In the genomic region with DNA sequence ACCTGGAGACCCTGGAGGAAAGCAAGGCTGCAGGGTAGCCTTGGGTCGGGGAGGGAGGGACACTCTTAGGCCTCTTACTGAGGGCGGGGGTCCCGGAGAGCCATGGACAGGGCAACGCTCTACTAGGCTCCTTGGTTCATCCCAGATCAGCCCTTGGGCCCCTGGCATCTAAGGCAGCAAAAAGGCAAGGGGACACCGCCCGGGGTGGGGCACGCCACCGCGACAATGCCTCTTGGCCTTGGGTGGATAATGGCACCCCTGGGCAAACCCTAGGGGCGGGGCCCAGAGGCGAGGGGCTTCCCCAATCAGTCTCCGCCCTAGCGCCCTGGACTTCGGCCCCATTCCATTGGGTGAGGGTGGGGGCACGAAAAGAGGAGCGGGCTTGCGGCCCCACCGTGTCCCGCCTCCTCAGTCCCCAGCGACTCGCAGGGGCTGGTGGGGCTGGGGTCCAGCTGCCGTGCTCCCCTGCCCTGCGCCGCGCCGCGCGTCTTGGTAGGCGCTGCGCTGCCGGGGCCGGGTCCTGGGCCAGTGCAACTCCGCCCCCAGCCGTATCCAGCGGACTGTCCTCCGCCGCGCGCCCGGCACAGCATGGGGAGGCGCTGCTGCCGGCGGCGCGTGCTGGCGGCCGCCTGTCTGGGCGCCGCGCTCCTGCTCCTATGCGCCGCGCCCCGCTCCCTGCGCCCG, we compare ENCODE assay signal across 8 cellular contexts. TPM values are rescaled to one million over a fixed set of nuclear protein-coding genes. Genes with fewer than 3 reads are reported as not detected.
DNase-seq lines count a peak whose midpoint lies in the region; ATAC-seq, FAIRE-seq and TF ChIP-seq lines count a peak whose summit lies in the region.

A gene with protein sequence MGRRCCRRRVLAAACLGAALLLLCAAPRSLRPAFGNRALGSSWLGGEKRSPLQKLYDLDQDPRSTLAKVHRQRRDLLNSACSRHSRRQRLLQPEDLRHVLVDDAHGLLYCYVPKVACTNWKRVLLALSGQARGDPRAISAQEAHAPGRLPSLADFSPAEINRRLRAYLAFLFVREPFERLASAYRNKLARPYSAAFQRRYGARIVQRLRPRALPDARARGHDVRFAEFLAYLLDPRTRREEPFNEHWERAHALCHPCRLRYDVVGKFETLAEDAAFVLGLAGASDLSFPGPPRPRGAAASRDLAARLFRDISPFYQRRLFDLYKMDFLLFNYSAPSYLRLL (plus strand): TSS at position 411 of the 684 bp plus-strand sequence. CDS start 178 bp downstream, at position 589.

- TF ChIP-seq POLR2A in GM12891 (IDR thresholded peaks at IDR 0.05; ENCODE audit: low read depth, low read length), result no peak

- POLR2A ChIA-PET in CD8-positive, alpha-beta T cell (lab: Charles Lee), result no interaction called here

- H3K36me3 ChIP-seq in adipocyte (ENCODE audit: control insufficient read depth, insufficient read depth, low read length, severe bottlenecking) (no peaks in the 10 kb centered on the region), iPS-18a (ENCODE audit: control insufficient read depth, low read depth, low read length) (no peaks in the 10 kb centered on the region), skeletal muscle tissue (ENCODE audit: control insufficient read depth in 3 of 3, insufficient read depth in 3 of 3, low read length in 3 of 3) (no peaks in the 10 kb centered on the region)
- no peaks in the 10 kb centered on the region for H3K36me3 ChIP-seq in CD8-positive, alpha-beta T cell (ENCODE audit: insufficient read depth, low read length)

- CTCF ChIA-PET in CD8-positive, alpha-beta T cell (lab: Charles Lee), result interaction anchor here (1.4 to 2.7 kb wide), 4 partner anchors 12 to 1023 kb away, joined by 4 to 47 read pairs (median 13); no protein-coding TSS in a partner anchor

- no peaks in the 10 kb centered on the region for H3K9me3 ChIP-seq in adipocyte (ENCODE audit: control insufficient read depth, low read length)
- H3K9me3 ChIP-seq in iPS-18a (ENCODE audit: control insufficient read depth, low read depth, low read length), result no peaks in the 10 kb centered on the region
- H3K9me3 ChIP-seq in skeletal muscle tissue (ENCODE audit: control insufficient read depth in 3 of 3, low read length in 3 of 3), result no peaks in the 10 kb centered on the region
- H3K9me3 ChIP-seq in CD8-positive, alpha-beta T cell (ENCODE audit: low read length), result no peaks in the 10 kb centered on the region

- no peak for ATAC-seq in CD8-positive, alpha-beta T cell
- ATAC-seq in GM21786 (IDR thresholded peaks at IDR 0.05; ENCODE audit: unreplicated experiment), result no peak

- peaks cover 0 to 4% (median 1%) of the 10 kb centered on the region in 7 donors for H3K9me3 Mint-ChIP-seq in CD14-positive monocyte
- no peaks in the 10 kb centered on the region for H3K9me3 Mint-ChIP-seq in CD8-positive, alpha-beta T cell

- intact Hi-C loops in CD14-positive monocyte (cut with micrococcal nuclease), result loop anchor here (10.0 kb wide), 1 partner anchor 931 kb away; no protein-coding TSS in a partner anchor
- intact Hi-C loops in CD8-positive, alpha-beta T cell (cut with DNase I, micrococcal nuclease), result loop anchor here (2.0 to 5.0 kb wide), 2 partner anchors 459 to 933 kb away; a partner anchor contains a TSS

- H3K9ac ChIP-seq in adipocyte (ENCODE audit: low read length), result no peak within 1 kb of the TSS
- peak within 1 kb of the TSS; percentile 22 for H3K9ac ChIP-seq in iPS-18a (ENCODE audit: low read length)
- H3K9ac ChIP-seq in skeletal muscle tissue (ENCODE audit: low read depth in 1 of 3, low read length in 3 of 3), result peak within 1 kb of the TSS in 2 of 3 donors; percentile 23 to 62

- no peak within 1 kb of the TSS for H3K27ac ChIP-seq in iPS-18a (ENCODE audit: low read length)
- no peak within 1 kb of the TSS for H3K27ac ChIP-seq in skeletal muscle tissue (ENCODE audit: low read depth, low read length)
- no peak within 1 kb of the TSS for H3K27ac ChIP-seq in CD8-positive, alpha-beta T cell (ENCODE audit: low read depth, low read length)

- FAIRE-seq in GM12891 (lab: Jason Lieb, UNC), result no peak

- peak within 1 kb of the TSS; percentile 29 for H3K4me3 ChIP-seq in LNCaP clone FGC (ENCODE audit: low read depth, low read length)
- H3K4me3 ChIP-seq in adipocyte (ENCODE audit: low read length), result peak within 1 kb of the TSS; percentile 62
- H3K4me3 ChIP-seq in iPS-18a (ENCODE audit: low read length), result peak within 1 kb of the TSS; percentile 64
- H3K4me3 ChIP-seq in skeletal muscle tissue (ENCODE audit: low read length in 3 of 3), result peak within 1 kb of the TSS; percentile 26 to 63 (median 58)
- no peak within 1 kb of the TSS for H3K4me3 ChIP-seq in CD8-positive, alpha-beta T cell (ENCODE audit: low read depth, low read length)

- DNase-seq in CD14-positive monocyte (ENCODE audit: low spot score) (peak; percentile 53), LNCaP clone FGC (ENCODE audit: low read depth) (no peak), adipocyte (ENCODE audit: low read depth) (peak; percentile 76), GM12891 (ENCODE audit: insufficient read length, low spot score) (no peak)
- DNase-seq in CD8-positive, alpha-beta T cell, result no peak

- H3K27me3 Mint-ChIP-seq in CD14-positive monocyte (ENCODE audit: low read depth in 3 of 3), result peaks cover 0 to 8% (median 0%) of the 10 kb centered on the region in 3 donors
- H3K27me3 Mint-ChIP-seq in CD8-positive, alpha-beta T cell (ENCODE audit: low read depth), result peaks cover 22% of the 10 kb centered on the region

- TF ChIP-seq CTCF in CD14-positive monocyte (IDR thresholded peaks at IDR 0.05) (peak; percentile 20), LNCaP clone FGC (IDR thresholded peaks at IDR 0.05; ENCODE audit: control insufficient read depth, extremely low read depth, insufficient read depth) (peak; percentile 30)
- TF ChIP-seq CTCF in CD8-positive, alpha-beta T cell (IDR thresholded peaks at IDR 0.05), result no peak

- H3K27me3 ChIP-seq in adipocyte (replicated peaks; ENCODE audit: control insufficient read depth, insufficient read depth, low read length) (peaks cover 36% of the 10 kb centered on the region), iPS-18a (ENCODE audit: control insufficient read depth, insufficient read depth, low read length) (peaks cover 21% of the 10 kb centered on the region), skeletal muscle tissue (ENCODE audit: control insufficient read depth in 3 of 3, insufficient read depth in 3 of 3, low read length in 3 of 3) (peaks cover 3 to 25% (median 14%) of the 10 kb centered on the region in 3 donors)
- no peaks in the 10 kb centered on the region for H3K27me3 ChIP-seq in CD8-positive, alpha-beta T cell (ENCODE audit: insufficient read depth, low read length)

- H3K27ac Mint-ChIP-seq in CD14-positive monocyte, result peak within 1 kb of the TSS; percentile 68 to 94 (median 85)
- H3K27ac Mint-ChIP-seq in CD8-positive, alpha-beta T cell, result no peak within 1 kb of the TSS

- peaks cover 7 to 8% of the 10 kb centered on the region in 2 donors for H3K36me3 Mint-ChIP-seq in CD14-positive monocyte
- no peaks in the 10 kb centered on the region for H3K36me3 Mint-ChIP-seq in CD8-positive, alpha-beta T cell

- H3K4me1 ChIP-seq in adipocyte (ENCODE audit: control insufficient read depth, insufficient read depth, low read length) (no peaks in the 10 kb centered on the region), iPS-18a (ENCODE audit: control insufficient read depth, low read depth, low read length) (no peaks in the 10 kb centered on the region), skeletal muscle tissue (ENCODE audit: control insufficient read depth in 3 of 3, insufficient read depth in 3 of 3, low read length in 3 of 3) (peaks cover 7 to 16% (median 12%) of the 10 kb centered on the region in 3 donors)
- no peaks in the 10 kb centered on the region for H3K4me1 ChIP-seq in CD8-positive, alpha-beta T cell (ENCODE audit: insufficient read depth, low read length)

- peak within 1 kb of the TSS; percentile 83 to 92 for H3K4me3 Mint-ChIP-seq in CD14-positive monocyte
- no peak within 1 kb of the TSS for H3K4me3 Mint-ChIP-seq in CD8-positive, alpha-beta T cell

- peaks cover 57% of the 10 kb centered on the region for H3K4me1 Mint-ChIP-seq in CD14-positive monocyte
- H3K4me1 Mint-ChIP-seq in CD8-positive, alpha-beta T cell (ENCODE audit: low read depth), result peaks cover 2% of the 10 kb centered on the region

TF ChIP-seq in GM12891, 5 proteins besides CTCF, POLR2A, EP300 and RAD21:
- TF ChIP-seq PAX5 (IDR thresholded peaks at IDR 0.05; ENCODE audit: insufficient read depth, low read length, severe bottlenecking) (no peak), TAF1 (IDR thresholded peaks at IDR 0.05; ENCODE audit: low read depth, low read length) (no peak), SPI1 (IDR thresholded peaks at IDR 0.05; ENCODE audit: low read depth, low read length) (no peak), POLR2AphosphoS5 (IDR thresholded peaks at IDR 0.05; ENCODE audit: low read depth, low read length) (no peak), POU2F2 (IDR thresholded peaks at IDR 0.05; ENCODE audit: low read depth, low read length) (no peak)

RNA-seq across cellular contexts. Expression of the gene that starts here (rescaled TPM):
- polyA plus RNA-seq in CD14-positive monocyte, result 10 to 100 TPM; 39.2 to 41.8 TPM
- total RNA-seq in skeletal muscle tissue, result not detected
- total RNA-seq in CD8-positive, alpha-beta T cell, result not detected
- not detected for polyA plus RNA-seq in GM12891 (2012; ENCODE audit: low read depth, missing spikeins)

Comparison
In these comparisons a context has a peak if more than half of its experiments do, and no peak if none do; other contexts are left out.
1. DNase-seq: peak in CD14-positive monocyte (single experiment) and adipocyte (single experiment); none in LNCaP clone FGC (single experiment), CD8-positive, alpha-beta T cell (0 of 7) and GM12891 (single experiment).